ENCODE assay signal across 8 cellular contexts in genomic region chr15:66923438-66923881, GRCh38.
DNase-seq lines count a peak whose midpoint lies in the region; ATAC-seq and TF ChIP-seq lines count a peak whose summit lies in the region.

No MANE protein-coding gene starts in this region.

- H4K91ac ChIP-seq in trophoblast cell (ENCODE audit: low read depth, low read length) = no peak overlapping the region

- H3K4ac ChIP-seq in trophoblast cell (ENCODE audit: low read depth, low read length) = no peak overlapping the region

- H3F3A ChIP-seq in SK-N-SH (replicated peaks; ENCODE audit: insufficient read depth) = no peaks in the 10 kb centered on the region

- H3K36me3 ChIP-seq in SK-N-SH (replicated peaks in 1 of 2; ENCODE audit: control insufficient read depth in 1 of 2, insufficient read depth in 2 of 2, low read length in 1 of 2) (no peaks in the 10 kb centered on the region), endodermal cell (ENCODE audit: control insufficient read depth, insufficient read depth, low read length) (no peaks in the 10 kb centered on the region), trophoblast cell (ENCODE audit: control insufficient read depth in 1 of 2, insufficient read depth in 2 of 2, low read length in 2 of 2) (no peaks in the 10 kb centered on the region)

- H3K27me3 Mint-ChIP-seq in endodermal cell (ENCODE audit: insufficient read depth) = peaks cover 3% of the 10 kb centered on the region

- no peak overlapping the region for H2BK12ac ChIP-seq in trophoblast cell (ENCODE audit: low read length)

- H3K79me1 ChIP-seq in trophoblast cell (ENCODE audit: low read length) = no peaks in the 10 kb centered on the region

- TF ChIP-seq EP300 in SK-N-SH (IDR thresholded peaks at IDR 0.05; ENCODE audit: borderline replicate concordance in 1 of 2, low read depth in 1 of 2, low read length in 1 of 2) = no peak

- H3K4me1 ChIP-seq in SK-N-SH (ENCODE audit: control insufficient read depth in 1 of 2, insufficient read depth in 2 of 2, low read depth in 1 of 2, low read length in 1 of 2) (no peaks in the 10 kb centered on the region; a peak in 1 of 4 replicates), endodermal cell (ENCODE audit: control insufficient read depth, insufficient read depth, low read length) (peaks cover 13% of the 10 kb centered on the region), trophoblast cell (ENCODE audit: control insufficient read depth in 1 of 2, insufficient read depth in 2 of 2, low read length in 2 of 2) (peaks cover 0 to 3% of the 10 kb centered on the region in 2 experiments)

- no peaks in the 10 kb centered on the region for H3K79me2 ChIP-seq in SK-N-SH (ENCODE audit: insufficient read depth)
- no peaks in the 10 kb centered on the region for H3K79me2 ChIP-seq in trophoblast cell (ENCODE audit: control insufficient read depth, insufficient read depth, low read length, poor library complexity)

- peaks cover 1% of the 10 kb centered on the region for H3K9me3 Mint-ChIP-seq in endodermal cell

- H3K9me3 ChIP-seq in SK-N-SH (no peaks in the 10 kb centered on the region), endodermal cell (ENCODE audit: control insufficient read depth, low read length) (peaks cover 7% of the 10 kb centered on the region), trophoblast cell (ENCODE audit: insufficient read depth, low read depth, low read length) (peaks cover 2% of the 10 kb centered on the region)

- no peak overlapping the region for H4K12ac ChIP-seq in trophoblast cell (ENCODE audit: low read depth, low read length)

- H2AFZ ChIP-seq in SK-N-SH (ENCODE audit: low read depth) (no peak overlapping the region), trophoblast cell (ENCODE audit: insufficient read depth, low read length, poor library complexity) (no peak overlapping the region)

- peaks cover 33% of the 10 kb centered on the region for H3K4me1 Mint-ChIP-seq in endodermal cell

- TF ChIP-seq CTCF in SK-N-SH (IDR thresholded peaks at IDR 0.05) (peak; percentile 53), endodermal cell (conservative IDR thresholded peaks at IDR 0.05) (peak; percentile 87)

- H2AK5ac ChIP-seq in trophoblast cell (ENCODE audit: low read length) = no peak overlapping the region

- no peak overlapping the region for H2BK120ac ChIP-seq in trophoblast cell (ENCODE audit: insufficient read depth, low read length, poor library complexity)

- H4K20me1 ChIP-seq in SK-N-SH (ENCODE audit: insufficient read depth) = no peaks in the 10 kb centered on the region

- DNase-seq in DMS53 (lab: John Stamatoyannopoulos, UW) (peak; percentile 38), DMS53 treated with DMSO at 0.1 percent for 48 hours (lab: John Stamatoyannopoulos, UW; ENCODE audit: unreplicated experiment) (no peak), SK-N-SH (peak; percentile 54), endodermal cell (peak; percentile 94), trophoblast cell (peak; percentile 18 to 63), GF-D8 (lab: John Stamatoyannopoulos, UW) (no peak), NCI-H226 (no peak)

- H3K23ac ChIP-seq in trophoblast cell (ENCODE audit: low read length) = no peak overlapping the region

- H3K9ac ChIP-seq in SK-N-SH = no peak overlapping the region
- no peak overlapping the region for H3K9ac ChIP-seq in endodermal cell (ENCODE audit: extremely low read depth, low read length, poor library complexity, severe bottlenecking)
- H3K9ac ChIP-seq in trophoblast cell (ENCODE audit: low read length) = no peak overlapping the region

- H3K27ac ChIP-seq in SK-N-SH (ENCODE audit: low read depth in 2 of 2, low read length in 1 of 2) (no peak overlapping the region), endodermal cell (ENCODE audit: low read depth, low read length) (no peak overlapping the region), trophoblast cell (ENCODE audit: low read depth, low read length) (no peak overlapping the region)

- no peak for ATAC-seq in GM21360 (IDR thresholded peaks at IDR 0.05; ENCODE audit: unreplicated experiment)

- H3K27me3 ChIP-seq in SK-N-SH (ENCODE audit: insufficient read depth) = no peaks in the 10 kb centered on the region
- H3K27me3 ChIP-seq in endodermal cell (ENCODE audit: control insufficient read depth, insufficient read depth, low read length, poor library complexity, severe bottlenecking) = no peaks in the 10 kb centered on the region
- H3K27me3 ChIP-seq in trophoblast cell (ENCODE audit: insufficient read depth, low read length) = no peaks in the 10 kb centered on the region

- H3K4me2 ChIP-seq in SK-N-SH (no peak overlapping the region), trophoblast cell (ENCODE audit: low read length) (no peak overlapping the region)

- no peak overlapping the region for H3K27ac Mint-ChIP-seq in endodermal cell

- no peak overlapping the region for H3K14ac ChIP-seq in trophoblast cell (ENCODE audit: low read length)

- H3K36me3 Mint-ChIP-seq in endodermal cell (ENCODE audit: low read depth) = no peaks in the 10 kb centered on the region

- no peaks in the 10 kb centered on the region for H3K9me2 ChIP-seq in SK-N-SH

- 0 out of 4 replicates have a peak overlapping the region, but pooled peaks of 1 of the 2 experiments have one; percentile 20 for H3K4me3 ChIP-seq in SK-N-SH (ENCODE audit: low read depth in 2 of 2, low read length in 1 of 2)
- no peak overlapping the region for H3K4me3 ChIP-seq in endodermal cell (ENCODE audit: low read length)
- H3K4me3 ChIP-seq in trophoblast cell (ENCODE audit: low read depth, low read length) = no peak overlapping the region

- H2BK5ac ChIP-seq in trophoblast cell (ENCODE audit: low read depth, low read length, poor library complexity) = no peak overlapping the region

- H3K18ac ChIP-seq in trophoblast cell (ENCODE audit: low read length) = no peak overlapping the region

- no peak overlapping the region for H3K4me3 Mint-ChIP-seq in endodermal cell

- TF ChIP-seq RAD21 in SK-N-SH (IDR thresholded peaks at IDR 0.05; ENCODE audit: low read length) = peak; percentile 21; the same call in 1 of the 2 replicates

- POLR2A ChIA-PET in SK-N-SH (lab: Yijun Ruan, JAX) = no interaction called here

- H4K8ac ChIP-seq in trophoblast cell (ENCODE audit: low read depth, low read length) = no peak overlapping the region

- 76% methylated on average over 7 of the region's 7 CpGs for WGBS in SK-N-SH (ENCODE audit: low lambda C conversion rate)
- WGBS in endodermal cell (ENCODE audit: insufficient coverage in 1 of 2, insufficient read length in 1 of 2), 2 experiments = 37 to 42% methylated on average over 5 to 7 of the region's 7 CpGs
- WGBS in trophoblast cell (ENCODE audit: extremely low coverage, insufficient coverage, insufficient read length) = no CpG with 5 or more reads among the region's 7 CpGs

- CTCF ChIA-PET in SK-N-SH (lab: Yijun Ruan, JAX) = interaction anchor here (1.6 to 2.8 kb wide), 2 partner anchors 15 to 19 kb away, joined by 6 to 14 read pairs; no protein-coding TSS in a partner anchor

TF ChIP-seq in SK-N-SH, 30 proteins besides CTCF, POLR2A, EP300 and RAD21:
- TF ChIP-seq CHD2 (IDR thresholded peaks at IDR 0.05; ENCODE audit: low read length, partially characterized antibody) = no peak
- TF ChIP-seq RCOR1 (IDR thresholded peaks at IDR 0.05; ENCODE audit: low read length) = no peak
- TF ChIP-seq FOXJ3 (CRISPR knock-in tag; IDR thresholded peaks at IDR 0.05) = no peak
- TF ChIP-seq PBX3 (IDR thresholded peaks at IDR 0.05) = no peak
- no peak for TF ChIP-seq ZBTB33 (IDR thresholded peaks at IDR 0.05; ENCODE audit: borderline replicate concordance, low read depth)
- no peak for TF ChIP-seq RFX5 (IDR thresholded peaks at IDR 0.05; ENCODE audit: low read length)
- TF ChIP-seq TCF12 (IDR thresholded peaks at IDR 0.05) = no peak
- no peak for TF ChIP-seq USF1 (IDR thresholded peaks at IDR 0.05; ENCODE audit: borderline replicate concordance, low read depth)
- TF ChIP-seq EZH2phosphoT487 (IDR thresholded peaks at IDR 0.05; ENCODE audit: borderline replicate concordance, low read depth) = no peak
- TF ChIP-seq TAF1 (IDR thresholded peaks at IDR 0.05; ENCODE audit: borderline replicate concordance, low read depth, low read length) = no peak

Comparison
In these comparisons a context has a peak if more than half of its experiments do, and no peak if none do; other contexts are left out.
1. DNase-seq: peak in DMS53 (single experiment), SK-N-SH (single experiment), endodermal cell (single experiment) and trophoblast cell (2 of 2); none in DMS53 treated with DMSO at 0.1 percent for 48 hours (single experiment), GF-D8 (single experiment) and NCI-H226 (single experiment).